In genomic region chr2:169824373-169825333, GRCh38 we compare ENCODE assay signal across 1 cellular context.
TF ChIP-seq lines count a peak whose summit lies in the region.

Gene METTL5 (minus strand): TSS chr2:169824905. CDS start chr2:169824597, 308 bp downstream.

TF ChIP-seq in HepG2, 621 proteins besides CTCF, POLR2A, EP300 and RAD21 (continued from another document):
- TF ChIP-seq TEAD2 (CRISPR knock-in tag; IDR thresholded peaks at IDR 0.05) = 0 out of 2 replicates have a peak, but pooled peaks have one; percentile 72
- 0 out of 2 replicates have a peak, but pooled peaks have one; percentile 13 for TF ChIP-seq ZNF652 (CRISPR knock-in tag; IDR thresholded peaks at IDR 0.05; ENCODE audit: borderline replicate concordance, low read depth)
- peak; percentile 86 for TF ChIP-seq TAF15 (IDR thresholded peaks at IDR 0.05; ENCODE audit: low read depth, low read length, poor library complexity, severe bottlenecking)
- TF ChIP-seq RFX3 (CRISPR knock-in tag; IDR thresholded peaks at IDR 0.05) = no peak
- TF ChIP-seq RXRB (CRISPR knock-in tag; IDR thresholded peaks at IDR 0.05; ENCODE audit: borderline replicate concordance) = no peak
- peak; percentile 87 for TF ChIP-seq GFI1 (CRISPR knock-in tag; IDR thresholded peaks at IDR 0.05; ENCODE audit: borderline replicate concordance)
- TF ChIP-seq CC2D1A (CRISPR knock-in tag; IDR thresholded peaks at IDR 0.05) = no peak
- peak; percentile 85; the same call in 1 of the 2 replicates for TF ChIP-seq FUBP1 (CRISPR knock-in tag; IDR thresholded peaks at IDR 0.05; ENCODE audit: borderline replicate concordance)
- peak; percentile 93 for TF ChIP-seq MXD3 (CRISPR knock-in tag; IDR thresholded peaks at IDR 0.05)
- peak; percentile 96 for TF ChIP-seq ZFP90 (CRISPR knock-in tag; IDR thresholded peaks at IDR 0.05; ENCODE audit: borderline replicate concordance)
- TF ChIP-seq ZSCAN29 (CRISPR knock-in tag; conservative IDR thresholded peaks at IDR 0.05) = peak; percentile 82; the same call in 1 of the 2 replicates
- peak; percentile 47; the same call in 1 of the 2 replicates for TF ChIP-seq KDM4B (CRISPR knock-in tag; IDR thresholded peaks at IDR 0.05)
- TF ChIP-seq GABPA (IDR thresholded peaks at IDR 0.05; ENCODE audit: low read depth, low read length) = peak; percentile 67
- TF ChIP-seq GABPA (CRISPR knock-in tag; IDR thresholded peaks at IDR 0.05; ENCODE audit: low read depth) = peak; percentile 65
- 0 out of 2 replicates have a peak, but pooled peaks have one; percentile 77 for TF ChIP-seq SATB2 (CRISPR knock-in tag; IDR thresholded peaks at IDR 0.05)
- peak; percentile 83 for TF ChIP-seq SKI (IDR thresholded peaks at IDR 0.05; ENCODE audit: partially characterized antibody)
- peak; percentile 96 for TF ChIP-seq POLR2G (IDR thresholded peaks at IDR 0.05; ENCODE audit: low read depth, low read length)
- TF ChIP-seq HMG20B (CRISPR knock-in tag; conservative IDR thresholded peaks at IDR 0.05) = no peak; the same call in 1 of the 2 replicates
- peak; percentile 97 for TF ChIP-seq ZXDC (CRISPR knock-in tag; IDR thresholded peaks at IDR 0.05)
- peak; percentile 61; the same call in 1 of the 2 replicates for TF ChIP-seq HIVEP1 (CRISPR knock-in tag; IDR thresholded peaks at IDR 0.05)
- no peak for TF ChIP-seq KLF15 (CRISPR knock-in tag; IDR thresholded peaks at IDR 0.05; ENCODE audit: borderline replicate concordance)
- peak; percentile 78 for TF ChIP-seq ZNF782 (CRISPR knock-in tag; IDR thresholded peaks at IDR 0.05; ENCODE audit: borderline replicate concordance)
- peak; percentile 96 for TF ChIP-seq SALL1 (CRISPR knock-in tag; IDR thresholded peaks at IDR 0.05)
- peak; percentile 98 for TF ChIP-seq ZNF691 (CRISPR knock-in tag; IDR thresholded peaks at IDR 0.05; ENCODE audit: borderline replicate concordance, low read depth)
- 0 out of 2 replicates have a peak, but pooled peaks have one; percentile 87 for TF ChIP-seq AHR (CRISPR knock-in tag; IDR thresholded peaks at IDR 0.05)
- TF ChIP-seq ZNF362 (CRISPR knock-in tag; IDR thresholded peaks at IDR 0.05; ENCODE audit: borderline replicate concordance) = peak; percentile 82; the same call in 1 of the 2 replicates
- TF ChIP-seq ZSCAN20 (CRISPR knock-in tag; IDR thresholded peaks at IDR 0.05; ENCODE audit: borderline replicate concordance) = peak; percentile 94
- TF ChIP-seq KDM1A (CRISPR knock-in tag; IDR thresholded peaks at IDR 0.05) = peak; percentile 29; the same call in 1 of the 2 replicates
- TF ChIP-seq PCBP1 (IDR thresholded peaks at IDR 0.05; ENCODE audit: borderline replicate concordance, low read depth, low read length) = no peak
- peak; percentile 87 for TF ChIP-seq ZNF232 (CRISPR knock-in tag; IDR thresholded peaks at IDR 0.05; ENCODE audit: borderline replicate concordance)
- TF ChIP-seq CBX1 (IDR thresholded peaks at IDR 0.05; ENCODE audit: low read depth) = peak; percentile 92
- 0 out of 2 replicates have a peak, but pooled peaks have one; percentile 86 for TF ChIP-seq ZBTB3 (CRISPR knock-in tag; IDR thresholded peaks at IDR 0.05; ENCODE audit: borderline replicate concordance, low read depth)
- peak; percentile 99 for TF ChIP-seq ZNF607 (CRISPR knock-in tag; IDR thresholded peaks at IDR 0.05; ENCODE audit: borderline replicate concordance)
- TF ChIP-seq ZNF761 (CRISPR knock-in tag; conservative IDR thresholded peaks at IDR 0.05) = peak; percentile 77; the same call in 1 of the 2 replicates
- peak; percentile 72 for TF ChIP-seq ZNF230 (CRISPR knock-in tag; IDR thresholded peaks at IDR 0.05)
- peak; percentile 87 for TF ChIP-seq THAP11 (CRISPR knock-in tag; IDR thresholded peaks at IDR 0.05)
- TF ChIP-seq ZNF546 (CRISPR knock-in tag; conservative IDR thresholded peaks at IDR 0.05) = peak; percentile 89; the same call in 1 of the 2 replicates
TF ChIP-seq in HepG2: peak in this region for 380.
